Comparison of ENCODE assay signal across 18 cellular contexts in the genomic region with DNA sequence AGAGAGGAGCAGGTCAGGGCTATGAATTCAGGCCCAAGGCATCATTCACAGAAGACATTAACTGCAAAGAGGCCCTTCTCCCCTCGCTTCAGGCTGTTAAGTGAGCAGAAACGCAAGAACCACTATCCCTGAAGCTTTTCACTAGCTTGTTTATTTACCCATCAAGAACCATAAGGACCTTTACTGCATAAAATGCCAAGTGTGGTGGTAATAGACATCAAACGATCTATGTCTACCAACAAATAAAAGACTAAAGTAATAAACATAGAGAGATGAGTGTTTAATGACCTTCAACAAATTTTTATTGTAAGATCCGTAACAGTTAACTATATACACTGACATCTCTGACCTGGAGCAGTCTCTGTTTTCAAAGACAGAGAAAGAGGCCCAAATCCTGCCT.
"Had no signal": no experiment of that assay in that cellular context is flagged by ENCODE, and none has a peak within 500 bp of the region (broad histone marks: within the 10 kb centered on the region; RNA-seq: fewer than 3 reads in every experiment).

No MANE protein-coding gene starts in this region.

- H3K4me3 ChIP-seq: adrenal gland, cardiac muscle cell, heart left ventricle, lower lobe of right lung, prostate gland, skin epidermis had no signal

- H3K27ac ChIP-seq: adrenal gland, cardiac muscle cell, epithelial cell of prostate, lower lobe of right lung, prostate gland, skin epidermis had no signal

- H3K36me3 ChIP-seq: adrenal gland, cardiac muscle cell, heart left ventricle, lower lobe of right lung, prostate gland had no signal

- H3K9me3 ChIP-seq: adrenal gland, heart left ventricle, lower lobe of right lung, prostate gland had no signal

- H3K27me3 ChIP-seq: adrenal gland, cardiac muscle cell had no signal

- H3K4me1 ChIP-seq: adrenal gland, heart left ventricle, lower lobe of right lung, prostate gland had no signal

- DNase-seq: activated B cell treated with CpG ODN at 0.5 μM for 24 hours; activated CD4-positive, alpha-beta T cell treated with anti-CD3 and anti-CD28 coated beads for 48 hours; activated CD8-positive, alpha-beta memory T cell treated with anti-CD3 and anti-CD28 coated beads, Interleukin-2, amount 50 U/mL, for 4 hours; activated CD8-positive, alpha-beta T cell treated with anti-CD3 and anti-CD28 coated beads, Interleukin-2, amount 10 ng/mL, durations not matched to agents 7 days and 5 days; activated effector memory CD4-positive, alpha-beta T cell treated with anti-CD3 and anti-CD28 coated beads, Interleukin-2, amount 50 U/mL, for 16 hours; activated T-cell treated with anti-CD3 and anti-CD28 coated beads, Interleukin-2, amount 50 U/mL, for 48 hours; adrenal gland; heart left ventricle; immature natural killer cell; lower lobe of right lung; right cardiac atrium; stimulated activated CD4-positive, alpha-beta T cell treated with anti-CD3 and anti-CD28 coated beads, Interleukin-15, amount 100 ng/mL, for 24 hours; stimulated activated CD4-positive, alpha-beta T cell treated with anti-CD3 and anti-CD28 coated beads, Interleukin-4, amount 100 ng/mL, for 1 hour; stimulated activated naive CD8-positive, alpha-beta T cell treated with anti-CD3 and anti-CD28 coated beads, Interleukin-15, Interleukin-2, amounts not matched to agents 100 U/mL and 50 U/mL, for 24 hours had no signal
